In the genomic region with DNA sequence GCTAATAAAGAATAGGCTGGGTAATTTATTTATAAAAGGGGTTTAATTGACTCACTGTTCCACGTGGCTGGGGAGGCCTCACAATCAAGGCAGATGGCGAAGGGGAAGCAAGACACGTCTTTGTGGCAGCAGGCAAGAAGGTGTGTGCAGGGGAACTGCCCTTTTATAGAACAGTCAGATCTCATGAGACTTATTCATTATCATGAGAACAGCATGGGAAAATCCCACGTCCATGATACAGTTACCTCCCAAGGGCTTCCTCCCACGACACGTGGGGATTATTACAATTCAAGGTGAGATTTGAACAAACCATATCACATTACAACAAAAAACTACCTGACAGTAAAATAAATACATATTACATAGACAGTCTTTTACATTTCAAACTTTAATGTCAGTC, we compare ENCODE assay signal across 14 cellular contexts.
DNase-seq lines count a peak whose midpoint lies in the region; ATAC-seq, FAIRE-seq and TF ChIP-seq lines count a peak whose summit lies in the region.
"Had no signal": no experiment of that assay in that cellular context is flagged by ENCODE, and none has a peak within 500 bp of the region (broad histone marks: within the 10 kb centered on the region; RNA-seq: fewer than 3 reads in every experiment).

No MANE protein-coding gene starts in this region.

- TF ChIP-seq RAD21 in GM12878 (IDR thresholded peaks at IDR 0.05; ENCODE audit: insufficient read depth, low read depth, low read length) = no peak; the same call in 1 of the 2 replicates

- H3K4me3 ChIP-seq in GM12878 (no peak overlapping the region; the same call in 1 of the 2 replicates), testis (no peak overlapping the region), left ventricle myocardium inferior (no peak overlapping the region)
- H3K4me3 ChIP-seq: mucosa of descending colon, SJSA1 had no signal

- intact Hi-C loops in GM12878 (cut with micrococcal nuclease; ENCODE audit: unreplicated experiment) = loop anchor here (2.0 kb wide), 3 partner anchors 75 to 213 kb away; no protein-coding TSS in a partner anchor
- intact Hi-C loops in testis (cut with DNase I; ENCODE audit: low total_unique reads) = no loop called here
- intact Hi-C loops in left ventricle myocardium inferior (cut with micrococcal nuclease) = no loop called here

- peak; percentile 63 to 77; a peak in 3 of 4 replicates for TF ChIP-seq EP300 in GM12878 (IDR thresholded peaks at IDR 0.05; ENCODE audit: borderline replicate concordance in 1 of 2, control insufficient read depth in 1 of 2, low read depth in 2 of 2, low read length in 2 of 2)

- peak overlapping the region; percentile 50 for H3K9ac ChIP-seq in GM12878 (ENCODE audit: control insufficient read depth, insufficient read depth, low read length)

- DNase-seq in GM12891 (ENCODE audit: insufficient read length, low spot score) (no peak), GM12878 (ENCODE audit: low read depth, low spot score) (peak; percentile 93), testis (no peak), left ventricle myocardium inferior (no peak), middle frontal gyrus (ENCODE audit: extremely low spot score, low spot score) (no peak), D721Med (ENCODE audit: insufficient read length, low spot score) (no peak)
- DNase-seq: activated CD4-positive, alpha-beta T cell treated with anti-CD3 and anti-CD28 coated beads for 4 hours; activated naive CD4-positive, alpha-beta T cell treated with anti-CD3 and anti-CD28 coated beads, Interleukin-2, amount 50 U/mL, for 16 hours; effector CD4-positive, alpha-beta T cell; mucosa of descending colon; NCI-H1092 treated with DMSO at 0.1 percent for 48 hours had no signal

- CTCF ChIA-PET in GM12878 (lab: Yijun Ruan, JAX) = interaction anchor here (1.0 to 4.8 kb wide), 9 partner anchors 12 to 144 kb away, joined by 3 to 53 read pairs (median 10); no protein-coding TSS in a partner anchor

- H4K20me1 ChIP-seq in GM12878 (ENCODE audit: control insufficient read depth, insufficient read depth) = no peaks in the 10 kb centered on the region

- in situ Hi-C loops in GM12878 (cut with MboI) = no loop called here

- FAIRE-seq in GM12891 (lab: Jason Lieb, UNC) = peak; percentile 94
- FAIRE-seq in GM12878 (lab: Jason Lieb, UNC) = no peak
- no peak for FAIRE-seq in D721Med (lab: Jason Lieb, UNC)

- 12% methylated on average over 6 of the region's 6 CpGs for WGBS in GM12878 (ENCODE audit: insufficient coverage, insufficient replicate concordance, low lambda C conversion rate, missing lambda C conversion rate)
- 75 to 79% methylated on average over 6 of the region's 6 CpGs for WGBS in testis, 2 donors

- no peak overlapping the region for H3K4me2 ChIP-seq in GM12878 (ENCODE audit: control insufficient read depth, insufficient read depth)

- H3K27me3 ChIP-seq in GM12878 (replicated peaks in 1 of 2; ENCODE audit: control insufficient read depth in 2 of 2, insufficient read depth in 2 of 2, low read length in 1 of 2) (no peaks in the 10 kb centered on the region), testis (no peaks in the 10 kb centered on the region), left ventricle myocardium inferior (ENCODE audit: low read depth) (no peaks in the 10 kb centered on the region)
- H3K27me3 ChIP-seq: SJSA1 had no signal

- no peaks in the 10 kb centered on the region for H3K4me1 ChIP-seq in GM12878 (ENCODE audit: control insufficient read depth, insufficient read depth, low read length)
- H3K4me1 ChIP-seq in testis = no peaks in the 10 kb centered on the region
- H3K4me1 ChIP-seq in left ventricle myocardium inferior = no peaks in the 10 kb centered on the region

- POLR2A ChIA-PET in GM12878 (lab: Charles Lee) = interaction anchor here (0.6 to 3.8 kb wide), 15 partner anchors 8 to 84 kb away, joined by 3 to 30 read pairs (median 7); no protein-coding TSS in a partner anchor

- peak; percentile 99 for TF ChIP-seq POLR2A in GM12891 (IDR thresholded peaks at IDR 0.05; ENCODE audit: low read depth, low read length)
- TF ChIP-seq POLR2A in GM12878 (IDR thresholded peaks at IDR 0.05; ENCODE audit: low read depth, low read length) = peak; percentile 76
- TF ChIP-seq POLR2A in testis (IDR thresholded peaks at IDR 0.05) = no peak

- no TSS peak for BruUV-seq in GM12878 (replicated peaks; lab: Mats Ljungman, UMichigan)

- H3K27ac ChIP-seq in GM12878 (ENCODE audit: control insufficient read depth, insufficient read depth) (peak overlapping the region; percentile 57), testis (no peak overlapping the region), left ventricle myocardium inferior (replicated peaks) (no peak overlapping the region)
- H3K27ac ChIP-seq: SJSA1 had no signal

- H3K36me3 ChIP-seq in GM12878 (ENCODE audit: control insufficient read depth in 2 of 2, insufficient read depth in 2 of 2, low read length in 1 of 2) (peaks cover 0 to 2% of the 10 kb centered on the region in 2 experiments; a peak in 2 of 4 replicates), testis (ENCODE audit: low read depth, missing control alignments) (no peaks in the 10 kb centered on the region), left ventricle myocardium inferior (no peaks in the 10 kb centered on the region)
- H3K36me3 ChIP-seq: SJSA1 had no signal

- H2AFZ ChIP-seq in GM12878 (ENCODE audit: control insufficient read depth, low read depth, low read length) = peak overlapping the region; percentile 51; the same call in 1 of the 2 replicates

- SMC1A ChIA-PET in GM12878 (lab: Charles Lee; ENCODE audit: uncharacterized antibody, unreplicated experiment) = interaction anchor here (0.8 to 7.5 kb wide), 31 partner anchors 8 to 666 kb away, joined by 3 to 164 read pairs (median 8); no protein-coding TSS in a partner anchor

- H3K79me2 ChIP-seq in GM12878 (ENCODE audit: control insufficient read depth, insufficient read depth, low read length) = peaks cover 45% of the 10 kb centered on the region

- TF ChIP-seq CTCF in GM12878 (IDR thresholded peaks at IDR 0.05 in 2 of 3, conservative IDR thresholded peaks at IDR 0.05 in 1 of 3; ENCODE audit: control insufficient read depth in 2 of 3, extremely low read depth in 1 of 3, insufficient read depth in 1 of 3, low read depth in 3 of 3, low read length in 3 of 3) (no peak), testis (IDR thresholded peaks at IDR 0.05) (no peak), left ventricle myocardium inferior (IDR thresholded peaks at IDR 0.05; ENCODE audit: borderline replicate concordance) (no peak), D721Med (IDR thresholded peaks at IDR 0.05; ENCODE audit: insufficient read depth, missing control alignments) (no peak)

- ATAC-seq in GM19463 (IDR thresholded peaks at IDR 0.05; ENCODE audit: unreplicated experiment) (peak; percentile 72), HG03439 (IDR thresholded peaks at IDR 0.05; ENCODE audit: unreplicated experiment) (peak; percentile 48), GM12878 (peak; percentile 78)
- ATAC-seq: mucosa of descending colon had no signal

- RAD21 ChIA-PET in GM12878 (lab: Charles Lee; ENCODE audit: unreplicated experiment) = interaction anchor here (0.6 to 4.8 kb wide), 22 partner anchors 7 to 667 kb away, joined by 3 to 122 read pairs (median 9); no protein-coding TSS in a partner anchor

- H3K9me3 ChIP-seq in GM12878 (replicated peaks; ENCODE audit: control insufficient read depth, insufficient read depth, low read length) (no peaks in the 10 kb centered on the region), testis (no peaks in the 10 kb centered on the region), left ventricle myocardium inferior (replicated peaks) (no peaks in the 10 kb centered on the region)
- H3K9me3 ChIP-seq: mucosa of descending colon, SJSA1 had no signal

TF ChIP-seq in GM12891, 5 proteins besides CTCF, POLR2A, EP300 and RAD21:
- peak; percentile 85; the same call in 1 of the 2 replicates for TF ChIP-seq POU2F2 (IDR thresholded peaks at IDR 0.05; ENCODE audit: low read depth, low read length)
- peak; percentile 58 for TF ChIP-seq SPI1 (IDR thresholded peaks at IDR 0.05; ENCODE audit: low read depth, low read length)
- peak; percentile 99 for TF ChIP-seq POLR2AphosphoS5 (IDR thresholded peaks at IDR 0.05; ENCODE audit: low read depth, low read length)
- TF ChIP-seq PAX5 (IDR thresholded peaks at IDR 0.05; ENCODE audit: insufficient read depth, low read length, severe bottlenecking) = no peak
- TF ChIP-seq TAF1 (IDR thresholded peaks at IDR 0.05; ENCODE audit: low read depth, low read length) = peak; percentile 95; the same call in 1 of the 2 replicates

TF ChIP-seq in GM12878, 131 proteins besides CTCF, POLR2A, EP300 and RAD21 (continues in another document):
- TF ChIP-seq ATF2 (IDR thresholded peaks at IDR 0.05; ENCODE audit: low read length) = peak; percentile 88
- TF ChIP-seq HDAC2 (IDR thresholded peaks at IDR 0.05) = no peak
- TF ChIP-seq, protein P1, sequence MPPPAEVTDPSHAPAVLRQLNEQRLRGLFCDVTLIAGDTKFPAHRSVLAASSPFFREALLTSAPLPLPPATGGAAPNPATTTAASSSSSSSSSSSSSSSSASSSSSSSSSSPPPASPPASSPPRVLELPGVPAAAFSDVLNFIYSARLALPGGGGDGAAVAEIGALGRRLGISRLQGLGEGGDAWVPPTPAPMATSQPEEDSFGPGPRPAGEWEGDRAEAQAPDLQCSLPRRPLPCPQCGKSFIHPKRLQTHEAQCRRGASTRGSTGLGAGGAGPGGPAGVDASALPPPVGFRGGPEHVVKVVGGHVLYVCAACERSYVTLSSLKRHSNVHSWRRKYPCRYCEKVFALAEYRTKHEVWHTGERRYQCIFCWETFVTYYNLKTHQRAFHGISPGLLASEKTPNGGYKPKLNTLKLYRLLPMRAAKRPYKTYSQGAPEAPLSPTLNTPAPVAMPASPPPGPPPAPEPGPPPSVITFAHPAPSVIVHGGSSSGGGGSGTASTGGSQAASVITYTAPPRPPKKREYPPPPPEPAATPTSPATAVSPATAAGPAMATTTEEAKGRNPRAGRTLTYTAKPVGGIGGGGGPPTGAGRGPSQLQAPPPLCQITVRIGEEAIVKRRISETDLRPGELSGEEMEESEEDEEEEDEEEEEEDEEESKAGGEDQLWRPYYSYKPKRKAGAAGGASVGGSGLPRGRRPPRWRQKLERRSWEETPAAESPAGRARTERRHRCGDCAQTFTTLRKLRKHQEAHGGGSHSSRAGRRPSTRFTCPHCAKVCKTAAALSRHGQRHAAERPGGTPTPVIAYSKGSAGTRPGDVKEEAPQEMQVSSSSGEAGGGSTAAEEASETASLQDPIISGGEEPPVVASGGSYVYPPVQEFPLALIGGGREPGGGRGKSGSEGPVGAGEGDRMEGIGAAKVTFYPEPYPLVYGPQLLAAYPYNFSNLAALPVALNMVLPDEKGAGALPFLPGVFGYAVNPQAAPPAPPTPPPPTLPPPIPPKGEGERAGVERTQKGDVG (CRISPR knock-in tag; IDR thresholded peaks at IDR 0.05) = no peak
